Comparison of ENCODE assay signal across 12 cellular contexts in genomic region chr12:57147641-57147944, GRCh38. TPM values are rescaled to one million over a fixed set of nuclear protein-coding genes. Genes with fewer than 3 reads are reported as not detected.
A peak's percentile ranks its signal among the peaks of the same experiment; 100 is the strongest.
DNase-seq lines count a peak whose midpoint lies in the region; ATAC-seq and TF ChIP-seq lines count a peak whose summit lies in the region.
"Had no signal": no experiment of that assay in that cellular context is flagged by ENCODE, and none has a peak within 500 bp of the region (broad histone marks: within the 10 kb centered on the region; RNA-seq: fewer than 3 reads in every experiment).

No MANE protein-coding gene starts in this region.

- TF ChIP-seq EP300 in transverse colon (IDR thresholded peaks at IDR 0.05; ENCODE audit: low read depth): no peak

- DNase-seq in MV-4-11 (lab: John Stamatoyannopoulos, UW): peak; percentile 38
- DNase-seq in endodermal cell: peak; percentile 72
- DNase-seq in mesothelial cell of epicardium (ENCODE audit: low spot score in 2 of 2, unreplicated experiment in 2 of 2): no peak
- no peak for DNase-seq in transverse colon
- DNase-seq in A172 (ENCODE audit: low spot score): no peak
- no peak for DNase-seq in stimulated activated CD4-positive, alpha-beta T cell treated with anti-CD3 and anti-CD28 coated beads, Interleukin-1b, Interleukin-23, amount 100 ng/mL, for 48 hours
- DNase-seq in HT-29 (ENCODE audit: low spot score): no peak
- DNase-seq: activated effector memory CD4-positive, alpha-beta T cell treated with Interleukin-2 at 50 U/mL for 16 hours; foreskin keratinocyte; GDM1 had no signal

- intact Hi-C loops in transverse colon (cut with DNase I; ENCODE audit: low total_unique reads): no loop called here

- H3K36me3 ChIP-seq in endodermal cell (ENCODE audit: control insufficient read depth, insufficient read depth, low read length): peaks cover 55% of the 10 kb centered on the region
- H3K36me3 ChIP-seq in transverse colon: no peaks in the 10 kb centered on the region

- in situ Hi-C loops in transverse colon (cut with MboI; ENCODE audit: low pct_ligation_motif_present in 1 of 4, low pct_unique_long_range_greater_than_20kb in 1 of 4, low sequenced_read_pairs in 3 of 4): no loop called here

- no peak overlapping the region for H3K4me3 ChIP-seq in endodermal cell (ENCODE audit: low read length)
- no peak overlapping the region for H3K4me3 ChIP-seq in transverse colon

- H3K9me3 Mint-ChIP-seq in endodermal cell (no peaks in the 10 kb centered on the region), mesothelial cell of epicardium (no peaks in the 10 kb centered on the region)
- H3K9me3 Mint-ChIP-seq: natural killer cell treated with Interleukin-12 subunit alpha and Interleukin-12 subunit beta and Interleukin-15 and Interleukin-18, amount 100 ng/mL, for 72 hours had no signal

- no peak overlapping the region for H3K4me3 Mint-ChIP-seq in endodermal cell
- H3K4me3 Mint-ChIP-seq in mesothelial cell of epicardium: no peak overlapping the region
- H3K4me3 Mint-ChIP-seq: natural killer cell treated with Interleukin-12 subunit alpha and Interleukin-12 subunit beta and Interleukin-15 and Interleukin-18, amount 100 ng/mL, for 72 hours had no signal

- no peaks in the 10 kb centered on the region for H3K27me3 Mint-ChIP-seq in endodermal cell (ENCODE audit: insufficient read depth)
- H3K27me3 Mint-ChIP-seq in mesothelial cell of epicardium (ENCODE audit: low read depth): no peaks in the 10 kb centered on the region
- H3K27me3 Mint-ChIP-seq: natural killer cell treated with Interleukin-12 subunit alpha and Interleukin-12 subunit beta and Interleukin-15 and Interleukin-18, amount 100 ng/mL, for 72 hours had no signal

- TF ChIP-seq POLR2A in transverse colon (IDR thresholded peaks at IDR 0.05): no peak

- H3K4me1 Mint-ChIP-seq in endodermal cell (peaks cover 36% of the 10 kb centered on the region), mesothelial cell of epicardium (peaks cover 39% of the 10 kb centered on the region)

- H3K36me3 Mint-ChIP-seq in endodermal cell (ENCODE audit: low read depth) (peaks cover 44% of the 10 kb centered on the region), mesothelial cell of epicardium (peaks cover 10% of the 10 kb centered on the region)
- H3K36me3 Mint-ChIP-seq: natural killer cell treated with Interleukin-12 subunit alpha and Interleukin-12 subunit beta and Interleukin-15 and Interleukin-18, amount 100 ng/mL, for 72 hours had no signal

- H3K27ac Mint-ChIP-seq in endodermal cell (peak overlapping the region; percentile 85), mesothelial cell of epicardium (peak overlapping the region; percentile 83)
- H3K27ac Mint-ChIP-seq: natural killer cell treated with Interleukin-12 subunit alpha and Interleukin-12 subunit beta and Interleukin-15 and Interleukin-18, amount 100 ng/mL, for 72 hours had no signal

- H3K9me3 ChIP-seq in endodermal cell (ENCODE audit: control insufficient read depth, low read length): no peaks in the 10 kb centered on the region
- H3K9me3 ChIP-seq in transverse colon: no peaks in the 10 kb centered on the region

- TF ChIP-seq CTCF in endodermal cell (conservative IDR thresholded peaks at IDR 0.05): no peak
- TF ChIP-seq CTCF in mesothelial cell of epicardium (IDR thresholded peaks at IDR 0.05; ENCODE audit: unreplicated experiment): no peak
- TF ChIP-seq CTCF in transverse colon (IDR thresholded peaks at IDR 0.05): no peak

- H3K27ac ChIP-seq in endodermal cell (ENCODE audit: low read depth, low read length) (peak overlapping the region; percentile 57), transverse colon (peak overlapping the region; percentile 83 to 97 (median 87))
- H3K27ac ChIP-seq: foreskin keratinocyte had no signal

- no peak overlapping the region for H3K9ac ChIP-seq in endodermal cell (ENCODE audit: extremely low read depth, low read length, poor library complexity, severe bottlenecking)

- H3K4me1 ChIP-seq in endodermal cell (ENCODE audit: control insufficient read depth, insufficient read depth, low read length) (peaks cover 26% of the 10 kb centered on the region), transverse colon (peaks cover 59 to 75% (median 63%) of the 10 kb centered on the region in 4 donors)

- H3K27me3 ChIP-seq in endodermal cell (ENCODE audit: control insufficient read depth, insufficient read depth, low read length, poor library complexity, severe bottlenecking) (no peaks in the 10 kb centered on the region), transverse colon (no peaks in the 10 kb centered on the region)
- H3K27me3 ChIP-seq: foreskin keratinocyte had no signal

- 38 to 88% methylated on average over 1 to 4 of the region's 4 CpGs for WGBS in endodermal cell (ENCODE audit: insufficient coverage in 1 of 2, insufficient read length in 1 of 2), 2 experiments
- 57 to 80% methylated on average over 1 to 4 of the region's 4 CpGs for WGBS in transverse colon (ENCODE audit: low coverage in 1 of 2), 2 donors

- ATAC-seq in HG03378 (IDR thresholded peaks at IDR 0.05; ENCODE audit: unreplicated experiment): no peak
- ATAC-seq: foreskin keratinocyte; natural killer cell treated with Interleukin-12 subunit alpha and Interleukin-12 subunit beta and Interleukin-15 and Interleukin-18, amount 100 ng/mL, for 72 hours had no signal

RNA-seq across cellular contexts. Expression of gene LRP1-AS, which starts 0.2 kb away (rescaled TPM):
- not detected for total RNA-seq in endodermal cell
- not detected for polyA plus RNA-seq in endodermal cell (2013, experiment 1 of 2)
- polyA plus RNA-seq in endodermal cell (2013, experiment 2 of 2): not detected
- total RNA-seq in mesothelial cell of epicardium: not detected in 3 replicates
- total RNA-seq in transverse colon: not detected
- total RNA-seq in A172 (2014; rRNA removed; shearing (Covaris generic)): not detected in 2 replicates
- not detected in 2 replicates for total RNA-seq in HT-29 (2014; rRNA removed; shearing (Covaris generic))
- total RNA-seq: foreskin keratinocyte; natural killer cell treated with Interleukin-12 subunit alpha and Interleukin-12 subunit beta and Interleukin-15 and Interleukin-18, amount 100 ng/mL, for 72 hours had no signal
- polyA plus RNA-seq: foreskin keratinocyte had no signal

RNA-seq across cellular contexts. Expression of gene LRP1, which starts 19.3 kb away (rescaled TPM):
- total RNA-seq in endodermal cell: 10 to 100 TPM; 74.5 to 87.7 TPM
- polyA plus RNA-seq in endodermal cell (2013, experiment 1 of 2): 42.2 TPM
- polyA plus RNA-seq in endodermal cell (2013, experiment 2 of 2): 43.6 TPM
- 229 to 253 TPM (median 243 TPM) in 3 replicates for total RNA-seq in mesothelial cell of epicardium
- 100 to 1,000 TPM in 3 of 4 donors, 10 to 100 TPM in 1; 94.3 to 248 (median 199) TPM for total RNA-seq in transverse colon
- total RNA-seq in A172 (2014; rRNA removed; shearing (Covaris generic)): 34.1 and 35.5 TPM in 2 replicates
- 22.8 and 25.2 TPM in 2 replicates for total RNA-seq in HT-29 (2014; rRNA removed; shearing (Covaris generic))

RNA-seq across cellular contexts. Expression of gene STAT6, which starts 36.4 kb away (rescaled TPM):
- total RNA-seq in endodermal cell: 100 to 1,000 TPM in 1 of 2 donors, 10 to 100 TPM in 1; 60.2 to 102 TPM
- 37.7 TPM for polyA plus RNA-seq in endodermal cell (2013, experiment 1 of 2)
- 30.1 TPM for polyA plus RNA-seq in endodermal cell (2013, experiment 2 of 2)
- total RNA-seq in mesothelial cell of epicardium: 151 to 167 TPM (median 160 TPM) in 3 replicates
- 100 to 1,000 TPM; 181 to 318 (median 198) TPM for total RNA-seq in transverse colon
- total RNA-seq in A172 (2014; rRNA removed; shearing (Covaris generic)): 15.2 and 18.4 TPM in 2 replicates
- 114 and 125 TPM in 2 replicates for total RNA-seq in HT-29 (2014; rRNA removed; shearing (Covaris generic))

RNA-seq across cellular contexts. Expression of gene NAB2, which starts 58.7 kb away (rescaled TPM):
- total RNA-seq in endodermal cell (10 to 100 TPM; 13.5 to 21.7 TPM), mesothelial cell of epicardium (52.7 to 53.7 TPM (median 52.9 TPM) in 3 replicates), transverse colon (1 to 10 TPM; 2.6 to 9.1 (median 4.7) TPM)
- polyA plus RNA-seq in endodermal cell (2013, experiment 1 of 2): 37.0 TPM
- polyA plus RNA-seq in endodermal cell (2013, experiment 2 of 2): 34.9 TPM
- 18.9 and 22.4 TPM in 2 replicates for total RNA-seq in A172 (2014; rRNA removed; shearing (Covaris generic))
- 17.8 and 19.3 TPM in 2 replicates for total RNA-seq in HT-29 (2014; rRNA removed; shearing (Covaris generic))

Comparison
In these comparisons a context has a peak if more than half of its experiments do, and no peak if none do; other contexts are left out.
1. DNase-seq: peak in MV-4-11 (single experiment) and endodermal cell (single experiment); none in mesothelial cell of epicardium (0 of 2), transverse colon (single experiment), A172 (single experiment), stimulated activated CD4-positive, alpha-beta T cell treated with anti-CD3 and anti-CD28 coated beads, Interleukin-1b, Interleukin-23, amount 100 ng/mL, for 48 hours (single experiment) and HT-29 (single experiment).